ENCODE assay signal across 25 cellular contexts in the genomic region with DNA sequence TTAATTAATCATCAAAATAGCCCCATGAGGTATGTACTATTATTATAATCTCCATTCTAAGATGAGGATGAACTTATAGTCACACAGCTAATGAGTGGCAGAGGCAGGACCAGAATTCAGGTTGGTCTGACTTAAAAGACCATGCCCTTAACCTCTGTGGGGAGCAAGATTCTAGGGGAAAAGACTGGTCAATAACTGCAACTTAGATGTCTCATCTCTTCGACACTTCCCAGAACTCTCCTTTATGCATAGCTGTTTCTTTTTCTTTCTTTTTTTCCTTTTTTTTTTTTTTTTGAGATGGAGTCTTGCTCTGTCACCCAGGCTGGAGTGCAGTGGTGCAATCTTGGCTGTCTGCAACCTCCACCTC.
"Had no signal": no experiment of that assay in that cellular context is flagged by ENCODE, and none has a peak within 500 bp of the region (broad histone marks: within the 10 kb centered on the region; RNA-seq: fewer than 3 reads in every experiment).

No MANE protein-coding gene starts in this region.

- ATAC-seq: activated CD4-positive, CD25-positive, alpha-beta regulatory T cell treated with anti-CD3 and anti-CD28 coated beads, Interleukin-2, amount 50 U/mL, for 24 hours; gastrocnemius medialis; left lung; lower lobe of right lung; natural killer cell; upper lobe of right lung had no signal

- H3K4me3 Mint-ChIP-seq: activated naive CD4-positive, alpha-beta T cell treated with anti-CD3 and anti-CD28 coated beads, Interleukin-2, amount 10 ng/mL, durations not matched to agents 7 days and 5 days; activated naive CD8-positive, alpha-beta T cell treated with anti-CD3 and anti-CD28 coated beads, Interleukin-2, amount 10 ng/mL, durations not matched to agents 7 days and 5 days; activated T-helper 1 cell treated with anti-CD3 and anti-CD28 coated beads, Interleukin-12 subunit alpha, Interleukin-12 subunit beta, Interleukin-2, Interleukin-4 antibody, amounts not matched to agents 30 ng/mL and 10 ng/mL and 1 ng/mL, durations not matched to agents 14 hours and 24 hours and 36 hours; natural killer cell had no signal

- H3K9me3 Mint-ChIP-seq: activated naive CD4-positive, alpha-beta T cell treated with anti-CD3 and anti-CD28 coated beads, Interleukin-2, amount 10 ng/mL, durations not matched to agents 7 days and 5 days; activated naive CD8-positive, alpha-beta T cell treated with anti-CD3 and anti-CD28 coated beads, Interleukin-2, amount 10 ng/mL, durations not matched to agents 7 days and 5 days; activated T-helper 1 cell treated with anti-CD3 and anti-CD28 coated beads, Interleukin-12 subunit alpha, Interleukin-12 subunit beta, Interleukin-2, Interleukin-4 antibody, amounts not matched to agents 30 ng/mL and 10 ng/mL and 1 ng/mL, durations not matched to agents 14 hours and 24 hours and 36 hours; natural killer cell had no signal

- DNase-seq: activated CD4-positive, alpha-beta T cell treated with anti-CD3 and anti-CD28 coated beads for 48 hours; activated CD4-positive, alpha-beta T cell treated with anti-CD3 and anti-CD28 coated beads, Interleukin-2, amount 50 U/mL, for 48 hours; activated CD8-positive, alpha-beta memory T cell treated with anti-CD3 and anti-CD28 coated beads for 24 hours; activated gamma-delta T cell; activated naive CD4-positive, alpha-beta T cell treated with anti-CD3 and anti-CD28 coated beads, Interleukin-2, amount 10 ng/mL, durations not matched to agents 7 days and 5 days; activated naive CD8-positive, alpha-beta T cell treated with anti-CD3 and anti-CD28 coated beads, Interleukin-2, amount 10 ng/mL, durations not matched to agents 7 days and 5 days; colonic mucosa; effector CD8-positive, alpha-beta T cell; gastrocnemius medialis; glutamatergic neuron; left lung; lower lobe of right lung; natural killer cell; stimulated activated CD4-positive, alpha-beta T cell treated with anti-CD3 and anti-CD28 coated beads, Interleukin-15, amount 100 ng/mL, for 24 hours; stimulated activated CD4-positive, alpha-beta T cell treated with anti-CD3 and anti-CD28 coated beads, Interleukin-2, amount 100 ng/mL, for 24 hours; stimulated activated naive CD4-positive, alpha-beta T cell; tibial artery; upper lobe of right lung; WERI-Rb-1 had no signal

- H3K36me3 ChIP-seq: colonic mucosa, gastrocnemius medialis, left lung, lower lobe of right lung, right atrium auricular region, suprapubic skin, tibial artery, upper lobe of right lung, WERI-Rb-1 had no signal

- H3K4me3 ChIP-seq: colonic mucosa, gastrocnemius medialis, left lung, lower lobe of right lung, right atrium auricular region, suprapubic skin, tibial artery, upper lobe of right lung had no signal

- H3K27ac Mint-ChIP-seq: activated naive CD4-positive, alpha-beta T cell treated with anti-CD3 and anti-CD28 coated beads, Interleukin-2, amount 10 ng/mL, durations not matched to agents 7 days and 5 days; activated naive CD8-positive, alpha-beta T cell treated with anti-CD3 and anti-CD28 coated beads, Interleukin-2, amount 10 ng/mL, durations not matched to agents 7 days and 5 days; activated T-helper 1 cell treated with anti-CD3 and anti-CD28 coated beads, Interleukin-12 subunit alpha, Interleukin-12 subunit beta, Interleukin-2, Interleukin-4 antibody, amounts not matched to agents 30 ng/mL and 10 ng/mL and 1 ng/mL, durations not matched to agents 14 hours and 24 hours and 36 hours; natural killer cell had no signal

- H3K27ac ChIP-seq: colonic mucosa, gastrocnemius medialis, left lung, lower lobe of right lung, suprapubic skin, tibial artery, upper lobe of right lung, WERI-Rb-1 had no signal

- H3K4me1 Mint-ChIP-seq: activated naive CD8-positive, alpha-beta T cell treated with anti-CD3 and anti-CD28 coated beads, Interleukin-2, amount 10 ng/mL, durations not matched to agents 7 days and 5 days had no signal

- H3K9me3 ChIP-seq: colonic mucosa, gastrocnemius medialis, left lung, lower lobe of right lung, right atrium auricular region, suprapubic skin, tibial artery, upper lobe of right lung had no signal

- FAIRE-seq: endometrium, islet of Langerhans had no signal

- H3K27me3 ChIP-seq: colonic mucosa, gastrocnemius medialis, left lung, right atrium auricular region, suprapubic skin, tibial artery, upper lobe of right lung had no signal

- H3K36me3 Mint-ChIP-seq: activated naive CD4-positive, alpha-beta T cell treated with anti-CD3 and anti-CD28 coated beads, Interleukin-2, amount 10 ng/mL, durations not matched to agents 7 days and 5 days; activated naive CD8-positive, alpha-beta T cell treated with anti-CD3 and anti-CD28 coated beads, Interleukin-2, amount 10 ng/mL, durations not matched to agents 7 days and 5 days; natural killer cell had no signal

- H3K4me1 ChIP-seq: colonic mucosa had no signal
